In the genomic region with DNA sequence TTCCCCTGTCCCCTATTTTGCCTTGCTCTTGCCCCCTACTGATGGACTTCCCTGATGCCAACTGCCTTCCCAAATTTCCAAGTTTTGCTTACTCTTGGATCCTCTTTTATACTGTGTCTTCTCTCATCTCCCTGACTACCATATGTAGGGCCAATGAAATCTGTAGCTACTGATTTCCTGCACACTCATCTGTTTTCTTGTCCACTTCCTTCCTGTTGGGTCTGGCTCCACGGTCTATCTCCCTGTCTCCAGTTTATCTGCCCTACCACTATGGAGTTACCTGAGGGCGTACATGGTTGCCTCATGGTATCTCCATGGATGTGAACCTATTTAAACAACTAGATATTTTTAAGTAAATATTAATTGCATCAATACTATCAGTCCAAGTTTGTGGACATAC, we compare ENCODE assay signal across 1 cellular context.
TF ChIP-seq lines count a peak whose summit lies in the region.

No MANE protein-coding gene starts in this region.

TF ChIP-seq in endothelial cell of umbilical vein, 7 proteins besides CTCF, POLR2A, EP300 and RAD21:
- no peak for TF ChIP-seq MYC (IDR thresholded peaks at IDR 0.05; ENCODE audit: low read depth, low read length)
- TF ChIP-seq GATA2 (IDR thresholded peaks at IDR 0.05; ENCODE audit: insufficient read depth, insufficient read length, low read depth, low read length), result no peak
- no peak for TF ChIP-seq JUN (IDR thresholded peaks at IDR 0.05; ENCODE audit: borderline replicate concordance, insufficient read depth, insufficient read length, low read depth)
- no peak for TF ChIP-seq POLR2AphosphoS5 (IDR thresholded peaks at IDR 0.05; ENCODE audit: insufficient read depth, low read depth, low read length)
- TF ChIP-seq FOS (IDR thresholded peaks at IDR 0.05; ENCODE audit: borderline replicate concordance, insufficient read depth, low read length), result no peak
- no peak for TF ChIP-seq MAX (IDR thresholded peaks at IDR 0.05; ENCODE audit: insufficient read depth, insufficient read length)
- no peak for TF ChIP-seq EZH2 (IDR thresholded peaks at IDR 0.05; ENCODE audit: borderline replicate concordance, low read depth, low read length, severe bottlenecking)
TF ChIP-seq in endothelial cell of umbilical vein: peak in this region for 0.
